1 cellular context compared by ENCODE assay signal in genomic region chr14:104138891-104139459, GRCh38.
TF ChIP-seq lines count a peak whose summit lies in the region.

No MANE protein-coding gene starts in this region.

TF ChIP-seq in GM23338, 12 proteins besides CTCF, POLR2A, EP300 and RAD21 (continued from another document):
- no peak for TF ChIP-seq ZNF462 (CRISPR knock-in tag; IDR thresholded peaks at IDR 0.05)
- no peak for TF ChIP-seq EZH2phosphoT487 (IDR thresholded peaks at IDR 0.05; ENCODE audit: unreplicated experiment)
- TF ChIP-seq REST (IDR thresholded peaks at IDR 0.05; ENCODE audit: unreplicated experiment) = no peak
- TF ChIP-seq ZNF114 (CRISPR knock-in tag; IDR thresholded peaks at IDR 0.05) = no peak
- TF ChIP-seq STAT1 (IDR thresholded peaks at IDR 0.05; ENCODE audit: unreplicated experiment) = no peak
- no peak for TF ChIP-seq JUNB (IDR thresholded peaks at IDR 0.05; ENCODE audit: unreplicated experiment)
TF ChIP-seq in GM23338: peak in this region for 0.
